ENCODE assay signal across 14 cellular contexts in the genomic region with DNA sequence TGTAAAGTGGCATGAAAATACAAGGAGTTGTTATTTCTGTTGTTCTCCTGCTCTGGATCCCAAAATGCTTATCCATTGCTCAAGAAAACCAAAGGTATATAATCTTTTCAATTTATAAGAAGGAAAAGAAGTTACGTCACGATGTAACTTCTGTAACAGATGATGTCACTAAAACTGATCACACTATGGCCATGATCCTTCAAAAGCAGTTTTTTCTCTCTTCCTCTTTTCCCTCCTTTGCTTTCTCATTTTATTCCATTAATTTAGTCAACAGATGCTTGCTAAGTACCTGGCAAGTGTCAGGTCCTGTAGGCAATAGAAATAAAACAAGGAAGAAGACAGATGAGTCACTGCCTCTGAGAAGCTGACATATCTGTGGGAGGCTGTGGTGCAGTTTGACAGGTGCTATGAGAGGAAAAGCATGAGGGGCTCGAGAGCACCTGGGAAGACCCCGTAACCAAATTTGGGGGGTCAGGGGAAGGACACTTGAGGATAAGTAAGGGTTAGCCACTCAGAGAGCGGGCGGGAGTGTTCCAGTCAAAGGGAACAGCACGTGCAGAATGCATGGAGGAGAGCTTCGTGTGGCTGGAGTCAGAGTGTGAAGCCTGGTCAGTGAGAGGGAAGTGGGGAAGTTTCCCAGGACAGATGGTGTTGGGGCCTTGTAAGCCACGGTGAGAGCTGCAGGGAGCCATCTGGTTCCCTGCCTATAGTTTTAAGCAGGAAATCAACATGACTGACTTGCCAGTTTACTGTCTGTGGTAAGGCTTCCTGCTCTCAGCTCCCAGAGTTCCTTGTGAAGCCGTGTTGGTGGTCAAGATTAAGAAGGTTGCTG.
DNase-seq lines count a peak whose midpoint lies in the region; FAIRE-seq and TF ChIP-seq lines count a peak whose summit lies in the region.
"Had no signal": no experiment of that assay in that cellular context is flagged by ENCODE, and none has a peak within 500 bp of the region (broad histone marks: within the 10 kb centered on the region; RNA-seq: fewer than 3 reads in every experiment).

No MANE protein-coding gene starts in this region.

- no peaks in the 10 kb centered on the region for H3K9me3 Mint-ChIP-seq in T-helper 1 cell treated with Interleukin-12 subunit alpha and Interleukin-12 subunit beta and Interleukin-4 antibody, amounts not matched to agents 30 μg/mL and 1 μg/mL, for 36 hours
- H3K9me3 Mint-ChIP-seq: activated CD4-positive, alpha-beta memory T cell treated with anti-CD3 and anti-CD28 coated beads for 36 hours; memory B cell had no signal

- H3K36me3 ChIP-seq in right atrium auricular region = no peaks in the 10 kb centered on the region

- no peak overlapping the region for H3K4me3 ChIP-seq in right atrium auricular region
- H3K4me3 ChIP-seq: heart right ventricle had no signal

- peaks cover 5% of the 10 kb centered on the region for H3K36me3 Mint-ChIP-seq in T-helper 1 cell treated with Interleukin-12 subunit alpha and Interleukin-12 subunit beta and Interleukin-4 antibody, amounts not matched to agents 30 μg/mL and 1 μg/mL, for 36 hours (ENCODE audit: low read depth)

- H3K4me1 ChIP-seq in right atrium auricular region = no peaks in the 10 kb centered on the region

- H3K9me3 ChIP-seq in right atrium auricular region = no peaks in the 10 kb centered on the region
- H3K9me3 ChIP-seq: heart right ventricle had no signal

- H3K27ac ChIP-seq in right atrium auricular region = no peak overlapping the region
- H3K27ac ChIP-seq: heart right ventricle had no signal

- no peaks in the 10 kb centered on the region for H3K27me3 ChIP-seq in right atrium auricular region
- H3K27me3 ChIP-seq: heart right ventricle had no signal

- no peak for FAIRE-seq in GM19239 (lab: Jason Lieb, UNC)

- peak overlapping the region; percentile 38 for H3K27ac Mint-ChIP-seq in T-helper 1 cell treated with Interleukin-12 subunit alpha and Interleukin-12 subunit beta and Interleukin-4 antibody, amounts not matched to agents 30 μg/mL and 1 μg/mL, for 36 hours
- H3K27ac Mint-ChIP-seq: activated CD4-positive, alpha-beta memory T cell treated with anti-CD3 and anti-CD28 coated beads for 36 hours; IgD-negative memory B cell; memory B cell had no signal

- no peak for DNase-seq in T-helper 1 cell
- peak; percentile 47 for DNase-seq in NCI-H2171 (lab: John Stamatoyannopoulos, UW)
- DNase-seq in cerebellar cortex (ENCODE audit: low spot score) = peak; percentile 34
- peak; percentile 5 for DNase-seq in retina
- no peak for DNase-seq in right atrium auricular region (ENCODE audit: low spot score)
- no peak for DNase-seq in GM19239 (ENCODE audit: insufficient read length, low spot score)
- no peak for DNase-seq in LoVo (ENCODE audit: low spot score)
- DNase-seq: ACHN; activated CD4-positive, alpha-beta memory T cell treated with anti-CD3 and anti-CD28 coated beads for 36 hours; heart right ventricle; SW 1271 had no signal

- H3K4me3 Mint-ChIP-seq in T-helper 1 cell treated with Interleukin-12 subunit alpha and Interleukin-12 subunit beta and Interleukin-4 antibody, amounts not matched to agents 30 μg/mL and 1 μg/mL, for 36 hours = no peak overlapping the region
- H3K4me3 Mint-ChIP-seq: activated CD4-positive, alpha-beta memory T cell treated with anti-CD3 and anti-CD28 coated beads for 36 hours; IgD-negative memory B cell; memory B cell had no signal

- no peak for TF ChIP-seq CTCF in right atrium auricular region (IDR thresholded peaks at IDR 0.05)

- peaks cover 16% of the 10 kb centered on the region for H3K4me1 Mint-ChIP-seq in T-helper 1 cell treated with Interleukin-12 subunit alpha and Interleukin-12 subunit beta and Interleukin-4 antibody, amounts not matched to agents 30 μg/mL and 1 μg/mL, for 36 hours (ENCODE audit: low read depth)
- H3K4me1 Mint-ChIP-seq: IgD-negative memory B cell, memory B cell had no signal

- H3K27me3 Mint-ChIP-seq in T-helper 1 cell treated with Interleukin-12 subunit alpha and Interleukin-12 subunit beta and Interleukin-4 antibody, amounts not matched to agents 30 μg/mL and 1 μg/mL, for 36 hours (ENCODE audit: low read depth) = no peaks in the 10 kb centered on the region
- H3K27me3 Mint-ChIP-seq: activated CD4-positive, alpha-beta memory T cell treated with anti-CD3 and anti-CD28 coated beads for 36 hours; IgD-negative memory B cell; memory B cell had no signal

Comparison
In these comparisons a context has a peak if more than half of its experiments do, and no peak if none do; other contexts are left out.
1. DNase-seq: peak in NCI-H2171 (single experiment), cerebellar cortex (single experiment) and retina (single experiment); none in T-helper 1 cell (0 of 5), right atrium auricular region (single experiment), GM19239 (single experiment) and LoVo (single experiment).